ENCODE assay signal across 16 cellular contexts in genomic region chr11:34649597-34649996, GRCh38. TPM values are rescaled to one million over a fixed set of nuclear protein-coding genes. Genes with fewer than 3 reads are reported as not detected.
"Had no signal": no experiment of that assay in that cellular context is flagged by ENCODE, and none has a peak within 500 bp of the region (broad histone marks: within the 10 kb centered on the region; RNA-seq: fewer than 3 reads in every experiment).

No MANE protein-coding gene starts in this region.

- H3K36me3 ChIP-seq: tibial artery, uterus had no signal

- H3K4me3 ChIP-seq: tibial artery, uterus had no signal

- H3K4me3 Mint-ChIP-seq: activated T-cell treated with anti-CD3 and anti-CD28 coated beads, Interleukin-2, amount 50 U/mL, for 72 hours; dendritic cell treated with granulocyte-macrophage colony-stimulating factor and Interleukin-4, amounts not matched to agents 40 ng/mL and 50 ng/mL, for 4 days; mesothelial cell of epicardium had no signal

- H3K9me3 ChIP-seq: tibial artery, uterus had no signal

- H3K36me3 Mint-ChIP-seq: mesothelial cell of epicardium had no signal

- H3K4me1 ChIP-seq: tibial artery, uterus had no signal

- DNase-seq: activated CD4-positive, alpha-beta T cell treated with anti-CD3 and anti-CD28 coated beads, Interleukin-2, amount 50 U/mL, for 48 hours; activated CD4-positive, CD25-positive, alpha-beta regulatory T cell treated with anti-CD3 and anti-CD28 coated beads, Interleukin-2, amount 50 U/mL, for 72 hours; activated CD8-positive, alpha-beta memory T cell treated with anti-CD3 and anti-CD28 coated beads, Interleukin-2, amount 50 U/mL, for 4 hours; activated T-cell treated with anti-CD3 and anti-CD28 coated beads, Interleukin-2, amount 50 U/mL, for 72 hours; cerebellar nuclear complex; erythroblast; hippocampal formation; kidney glomerular epithelial cell; stimulated activated CD4-positive, alpha-beta T cell treated with anti-CD3 and anti-CD28 coated beads, Interleukin-4, amount 100 ng/mL, for 4 hours; tibial artery; uterus had no signal

- H3K27ac ChIP-seq: tibial artery, uterus had no signal

- H3K27me3 ChIP-seq: uterus had no signal

- H3K27me3 Mint-ChIP-seq: dendritic cell treated with granulocyte-macrophage colony-stimulating factor and Interleukin-4, amounts not matched to agents 40 ng/mL and 50 ng/mL, for 4 days had no signal

- H3K27ac Mint-ChIP-seq: activated T-cell treated with anti-CD3 and anti-CD28 coated beads, Interleukin-2, amount 50 U/mL, for 72 hours; mesothelial cell of epicardium had no signal

RNA-seq across cellular contexts. Expression of gene EHF, which starts 28.7 kb away (rescaled TPM):
- total RNA-seq: activated T-cell treated with anti-CD3 and anti-CD28 coated beads, Interleukin-2, amount 50 U/mL, for 72 hours; glomerular endothelial cell; skeletal muscle tissue; T-helper 2 cell treated with Interferon-gamma antibody and Interleukin-4, amounts not matched to agents 100 ng/mL and 5 ng/mL, for 36 hours had no signal
